ENCODE assay signal across 1 cellular context in the genomic region with DNA sequence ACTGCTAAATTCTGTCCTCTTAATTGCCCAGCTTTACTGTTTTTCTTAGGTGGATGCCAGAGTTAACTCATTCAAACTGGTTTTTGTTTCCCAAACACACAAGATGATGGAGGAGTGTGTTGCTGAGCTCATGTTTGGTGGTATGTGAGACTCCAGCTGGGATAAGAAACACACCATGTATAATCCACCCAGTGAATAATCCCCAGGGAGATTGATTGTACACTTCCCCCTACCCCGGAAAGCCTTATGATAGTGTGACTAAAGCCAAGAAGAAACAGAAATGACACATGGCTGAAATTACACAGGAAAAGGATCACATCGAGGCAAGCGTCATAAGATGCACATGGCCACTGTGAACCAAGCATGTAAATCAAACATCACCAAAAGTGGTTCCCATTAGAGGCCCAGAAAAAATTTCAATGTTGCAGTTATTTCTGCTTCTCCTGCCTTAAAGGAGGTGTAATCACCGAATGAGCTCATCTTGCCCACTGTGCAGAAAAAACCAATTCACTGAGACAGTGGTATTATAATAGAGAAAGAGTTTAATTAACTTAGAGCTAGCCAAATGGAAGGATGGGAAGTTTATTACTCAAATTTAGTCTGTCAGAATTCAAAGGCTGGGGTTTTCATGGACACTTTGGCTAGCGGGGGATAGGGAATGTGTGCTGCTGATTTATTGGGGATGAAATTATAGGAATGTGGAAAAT.
TF ChIP-seq lines count a peak whose summit lies in the region.

No MANE protein-coding gene starts in this region.

TF ChIP-seq in SK-N-SH treated with all-trans-retinoic acid at 6 μM for 48 hours, 23 proteins besides CTCF, POLR2A, EP300 and RAD21 (continued from another document):
- TF ChIP-seq TSHZ2 (CRISPR knock-in tag; IDR thresholded peaks at IDR 0.05) (no peak), PPARA (CRISPR knock-in tag; IDR thresholded peaks at IDR 0.05; ENCODE audit: borderline replicate concordance) (no peak), CSDC2 (CRISPR knock-in tag; IDR thresholded peaks at IDR 0.05) (no peak), ZFP3 (CRISPR knock-in tag; IDR thresholded peaks at IDR 0.05) (no peak), BACH2 (CRISPR knock-in tag; IDR thresholded peaks at IDR 0.05; ENCODE audit: borderline replicate concordance) (no peak)
- TF ChIP-seq, protein P1, sequence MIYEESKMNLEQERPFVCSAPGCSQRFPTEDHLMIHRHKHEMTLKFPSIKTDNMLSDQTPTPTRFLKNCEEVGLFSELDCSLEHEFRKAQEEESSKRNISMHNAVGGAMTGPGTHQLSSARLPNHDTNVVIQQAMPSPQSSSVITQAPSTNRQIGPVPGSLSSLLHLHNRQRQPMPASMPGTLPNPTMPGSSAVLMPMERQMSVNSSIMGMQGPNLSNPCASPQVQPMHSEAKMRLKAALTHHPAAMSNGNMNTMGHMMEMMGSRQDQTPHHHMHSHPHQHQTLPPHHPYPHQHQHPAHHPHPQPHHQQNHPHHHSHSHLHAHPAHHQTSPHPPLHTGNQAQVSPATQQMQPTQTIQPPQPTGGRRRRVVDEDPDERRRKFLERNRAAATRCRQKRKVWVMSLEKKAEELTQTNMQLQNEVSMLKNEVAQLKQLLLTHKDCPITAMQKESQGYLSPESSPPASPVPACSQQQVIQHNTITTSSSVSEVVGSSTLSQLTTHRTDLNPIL (CRISPR knock-in tag; IDR thresholded peaks at IDR 0.05; ENCODE audit: low read depth), result no peak
